15 cellular contexts compared by ENCODE assay signal in genomic region chr9:76644171-76644570, GRCh38.
DNase-seq lines count a peak whose midpoint lies in the region; ATAC-seq lines count a peak whose summit lies in the region.
"Had no signal": no experiment of that assay in that cellular context is flagged by ENCODE, and none has a peak within 500 bp of the region (broad histone marks: within the 10 kb centered on the region; RNA-seq: fewer than 3 reads in every experiment).

No MANE protein-coding gene starts in this region.

- H3K36me3 Mint-ChIP-seq in stimulated activated naive B cell treated with anti-CD40 and anti-IgM and Interleukin-4, amounts not matched to agents 10 μg/mL and 1 μg/mL and 100 μg/mL, for 72 hours = peaks cover 0 to 5% of the 10 kb centered on the region in 2 donors
- H3K36me3 Mint-ChIP-seq: CD4-positive, alpha-beta memory T cell; natural killer cell treated with Interleukin-12 subunit alpha and Interleukin-12 subunit beta and Interleukin-15 and Interleukin-18, amount 100 ng/mL, for 72 hours had no signal

- no peaks in the 10 kb centered on the region for H3K27me3 Mint-ChIP-seq in stimulated activated naive B cell treated with anti-CD40 and anti-IgM and Interleukin-4, amounts not matched to agents 10 μg/mL and 1 μg/mL and 100 μg/mL, for 72 hours
- H3K27me3 Mint-ChIP-seq: activated T-cell treated with anti-CD3 and anti-CD28 coated beads, Interleukin-2, amount 50 U/mL, for 24 hours had no signal

- peak overlapping the region; percentile 85 for H3K27ac Mint-ChIP-seq in stimulated activated naive B cell treated with anti-CD40 and anti-IgM and Interleukin-4, amounts not matched to agents 10 μg/mL and 1 μg/mL and 100 μg/mL, for 72 hours
- H3K27ac Mint-ChIP-seq: activated T-cell treated with anti-CD3 and anti-CD28 coated beads, Interleukin-2, amount 50 U/mL, for 24 hours; CD4-positive, alpha-beta memory T cell had no signal

- no peak for DNase-seq in stimulated activated naive B cell treated with anti-CD40 and anti-IgM and Interleukin-4, amounts not matched to agents 10 μg/mL and 1 μg/mL and 100 μg/mL, for 72 hours
- no peak for DNase-seq in cardiac septum (ENCODE audit: low spot score)
- no peak for DNase-seq in stimulated activated CD4-positive, alpha-beta T cell treated with anti-CD3 and anti-CD28 coated beads, Interleukin-15, amount 100 ng/mL, for 24 hours
- no peak for DNase-seq in epidermal melanocyte (ENCODE audit: insufficient read length, low spot score)
- DNase-seq in medulla oblongata (ENCODE audit: extremely low spot score) = no peak
- DNase-seq: activated CD4-positive, alpha-beta T cell treated with anti-CD3 and anti-CD28 coated beads for 1 hour; activated T-cell treated with anti-CD3 and anti-CD28 coated beads, Interleukin-2, amount 50 U/mL, for 24 hours; CD4-positive, alpha-beta memory T cell; esophagus squamous epithelium; hippocampal formation; OCI-M1 had no signal

- H3K4me3 Mint-ChIP-seq in stimulated activated naive B cell treated with anti-CD40 and anti-IgM and Interleukin-4, amounts not matched to agents 10 μg/mL and 1 μg/mL and 100 μg/mL, for 72 hours = peak overlapping the region; percentile 69 to 84
- H3K4me3 Mint-ChIP-seq: activated T-cell treated with anti-CD3 and anti-CD28 coated beads, Interleukin-2, amount 50 U/mL, for 24 hours; CD4-positive, alpha-beta memory T cell; natural killer cell treated with Interleukin-12 subunit alpha and Interleukin-12 subunit beta and Interleukin-15 and Interleukin-18, amount 100 ng/mL, for 72 hours had no signal

- ATAC-seq in GM19351 (IDR thresholded peaks at IDR 0.05; ENCODE audit: unreplicated experiment) = peak; percentile 27
- ATAC-seq in HG02759 (IDR thresholded peaks at IDR 0.05; ENCODE audit: unreplicated experiment) = peak; percentile 26
- ATAC-seq in HG03521 (IDR thresholded peaks at IDR 0.05; ENCODE audit: unreplicated experiment) = peak; percentile 11
- ATAC-seq in stimulated activated naive B cell treated with anti-CD40 and anti-IgM and Interleukin-4, amounts not matched to agents 10 μg/mL and 1 μg/mL and 100 μg/mL, for 72 hours (replicated peaks) = peak; percentile 67 to 76
- ATAC-seq: natural killer cell treated with Interleukin-12 subunit alpha and Interleukin-12 subunit beta and Interleukin-15 and Interleukin-18, amount 100 ng/mL, for 72 hours had no signal

- intact Hi-C loops in cardiac septum (cut with DNase I) = no loop called here

- H3K4me1 Mint-ChIP-seq in stimulated activated naive B cell treated with anti-CD40 and anti-IgM and Interleukin-4, amounts not matched to agents 10 μg/mL and 1 μg/mL and 100 μg/mL, for 72 hours = peaks cover 22 to 36% of the 10 kb centered on the region in 2 donors

- H3K9me3 Mint-ChIP-seq in stimulated activated naive B cell treated with anti-CD40 and anti-IgM and Interleukin-4, amounts not matched to agents 10 μg/mL and 1 μg/mL and 100 μg/mL, for 72 hours = no peaks in the 10 kb centered on the region
- H3K9me3 Mint-ChIP-seq: activated T-cell treated with anti-CD3 and anti-CD28 coated beads, Interleukin-2, amount 50 U/mL, for 24 hours; natural killer cell treated with Interleukin-12 subunit alpha and Interleukin-12 subunit beta and Interleukin-15 and Interleukin-18, amount 100 ng/mL, for 72 hours had no signal

Comparison
In these comparisons a context has a peak if more than half of its experiments do, and no peak if none do; other contexts are left out.
1. ATAC-seq: peak in every context shown above with its lines; median percentile 72 in stimulated activated naive B cell treated with anti-CD40 and anti-IgM and Interleukin-4, amounts not matched to agents 10 μg/mL and 1 μg/mL and 100 μg/mL, for 72 hours; 27 in GM19351; 26 in HG02759; 11 in HG03521.